8 cellular contexts compared by ENCODE assay signal in genomic region chr16:28924399-28924761, GRCh38. TPM values are rescaled to one million over a fixed set of nuclear protein-coding genes. Genes with fewer than 3 reads are reported as not detected.
DNase-seq lines count a peak whose midpoint lies in the region; ATAC-seq lines count a peak whose summit lies in the region.

No MANE protein-coding gene starts in this region.

- intact Hi-C loops in activated CD4-positive, alpha-beta memory T cell treated with anti-CD3 and anti-CD28 coated beads for 36 hours (cut with micrococcal nuclease): no loop called here

- peak overlapping the region; percentile 98 for H3K4me3 ChIP-seq in iPS-20b (ENCODE audit: low read length)

- peak overlapping the region; percentile 99 for H3K27ac Mint-ChIP-seq in activated CD4-positive, alpha-beta T cell treated with anti-CD3 and anti-CD28 coated beads, Interleukin-2, amount 10 ng/mL, durations not matched to agents 7 days and 5 days
- H3K27ac Mint-ChIP-seq in activated CD4-positive, alpha-beta memory T cell treated with anti-CD3 and anti-CD28 coated beads for 36 hours: no peak overlapping the region

- no peaks in the 10 kb centered on the region for H3K4me1 ChIP-seq in iPS-20b (ENCODE audit: insufficient read depth, low read length)

- H3K9me3 ChIP-seq in iPS-20b (ENCODE audit: insufficient read depth, low read depth, low read length): no peaks in the 10 kb centered on the region

- no peaks in the 10 kb centered on the region for H3K27me3 Mint-ChIP-seq in activated CD4-positive, alpha-beta T cell treated with anti-CD3 and anti-CD28 coated beads, Interleukin-2, amount 10 ng/mL, durations not matched to agents 7 days and 5 days
- H3K27me3 Mint-ChIP-seq in activated CD4-positive, alpha-beta memory T cell treated with anti-CD3 and anti-CD28 coated beads for 36 hours: no peaks in the 10 kb centered on the region

- no peaks in the 10 kb centered on the region for H3K27me3 ChIP-seq in iPS-20b (ENCODE audit: insufficient read depth, low read length)

- no peak overlapping the region for H3K27ac ChIP-seq in iPS-20b (ENCODE audit: low read length)
- H3K27ac ChIP-seq in temporal lobe (ENCODE audit: low read depth, low read length): peak overlapping the region; percentile 90

- no peak for ATAC-seq in HG03025 (IDR thresholded peaks at IDR 0.05; ENCODE audit: low FRiP score, unreplicated experiment)

- CTCF ChIA-PET in activated CD4-positive, alpha-beta T cell treated with anti-CD3 and anti-CD28 coated beads, Interleukin-2, amount 10 ng/mL, durations not matched to agents 7 days and 5 days (lab: Charles Lee): interaction anchor here (0.8 to 2.0 kb wide), 3 partner anchors 9 to 21 kb away, joined by 3 to 7 read pairs (median 4); no protein-coding TSS in a partner anchor
- CTCF ChIA-PET in activated CD4-positive, alpha-beta memory T cell treated with anti-CD3 and anti-CD28 coated beads for 36 hours (lab: Charles Lee): interaction anchor here (4.7 kb wide), 1 partner anchor 20 kb away, joined by 31 read pairs; no protein-coding TSS in a partner anchor

- peaks cover 6% of the 10 kb centered on the region; the same call in 1 of the 2 replicates for H3K36me3 ChIP-seq in iPS-20b (ENCODE audit: insufficient read depth, low read depth, low read length)

- H3K4me1 Mint-ChIP-seq in activated CD4-positive, alpha-beta T cell treated with anti-CD3 and anti-CD28 coated beads, Interleukin-2, amount 10 ng/mL, durations not matched to agents 7 days and 5 days: peaks cover 23% of the 10 kb centered on the region
- H3K4me1 Mint-ChIP-seq in activated CD4-positive, alpha-beta memory T cell treated with anti-CD3 and anti-CD28 coated beads for 36 hours (ENCODE audit: low read depth): peaks cover 9% of the 10 kb centered on the region

- H3K9me3 Mint-ChIP-seq in activated CD4-positive, alpha-beta T cell treated with anti-CD3 and anti-CD28 coated beads, Interleukin-2, amount 10 ng/mL, durations not matched to agents 7 days and 5 days: no peaks in the 10 kb centered on the region
- no peaks in the 10 kb centered on the region for H3K9me3 Mint-ChIP-seq in activated CD4-positive, alpha-beta memory T cell treated with anti-CD3 and anti-CD28 coated beads for 36 hours

- H3K36me3 Mint-ChIP-seq in activated CD4-positive, alpha-beta T cell treated with anti-CD3 and anti-CD28 coated beads, Interleukin-2, amount 10 ng/mL, durations not matched to agents 7 days and 5 days (ENCODE audit: low read depth): peaks cover 15% of the 10 kb centered on the region
- peaks cover 9% of the 10 kb centered on the region for H3K36me3 Mint-ChIP-seq in activated CD4-positive, alpha-beta memory T cell treated with anti-CD3 and anti-CD28 coated beads for 36 hours

- POLR2A ChIA-PET in activated CD4-positive, alpha-beta T cell treated with anti-CD3 and anti-CD28 coated beads, Interleukin-2, amount 10 ng/mL, durations not matched to agents 7 days and 5 days (lab: Charles Lee): no interaction called here
- POLR2A ChIA-PET in activated CD4-positive, alpha-beta memory T cell treated with anti-CD3 and anti-CD28 coated beads for 36 hours (lab: Charles Lee): interaction anchor here (1.0 to 1.5 kb wide), 2 partner anchors 78 to 102 kb away, joined by 3 to 5 read pairs; partner anchors contain the start of genes ATXN2L and TUFM

- DNase-seq in activated CD4-positive, alpha-beta T cell treated with anti-CD3 and anti-CD28 coated beads, Interleukin-2, amount 10 ng/mL, durations not matched to agents 7 days and 5 days: no peak
- no peak for DNase-seq in activated CD4-positive, alpha-beta T cell treated with anti-CD3 and anti-CD28 coated beads, Interleukin-2, amount 50 U/mL, for 4 hours
- no peak for DNase-seq in activated CD4-positive, alpha-beta memory T cell treated with anti-CD3 and anti-CD28 coated beads for 36 hours
- DNase-seq in amniotic stem cell (lab: John Stamatoyannopoulos, UW): no peak
- no peak for DNase-seq in stimulated activated naive CD4-positive, alpha-beta T cell treated with Interleukin-2 at 50 U/mL for 16 hours (lab: John Stamatoyannopoulos, UW)

- peak overlapping the region; percentile 94 for H3K4me3 Mint-ChIP-seq in activated CD4-positive, alpha-beta T cell treated with anti-CD3 and anti-CD28 coated beads, Interleukin-2, amount 10 ng/mL, durations not matched to agents 7 days and 5 days
- H3K4me3 Mint-ChIP-seq in activated CD4-positive, alpha-beta memory T cell treated with anti-CD3 and anti-CD28 coated beads for 36 hours: peak overlapping the region; percentile 94

- H3K9ac ChIP-seq in iPS-20b (ENCODE audit: low read depth, low read length): peak overlapping the region; percentile 82; the same call in 1 of the 2 replicates

RNA-seq across cellular contexts. Expression of gene RABEP2, which starts 0.7 kb away (rescaled TPM):
- 10 to 100 TPM; 16.8 to 21.1 TPM for total RNA-seq in activated CD4-positive, alpha-beta T cell treated with anti-CD3 and anti-CD28 coated beads, Interleukin-2, amount 10 ng/mL, durations not matched to agents 7 days and 5 days
- 10 to 100 TPM; 11.3 to 12.0 TPM for total RNA-seq in activated CD4-positive, alpha-beta memory T cell treated with anti-CD3 and anti-CD28 coated beads for 36 hours
- total RNA-seq in temporal lobe: 12.0 TPM

RNA-seq across cellular contexts. Expression of gene CD19, which starts 7.4 kb away (rescaled TPM):
- under 1 TPM in 1 of 2 experiments, not detected in 1; 0.12 TPM for total RNA-seq in activated CD4-positive, alpha-beta T cell treated with anti-CD3 and anti-CD28 coated beads, Interleukin-2, amount 10 ng/mL, durations not matched to agents 7 days and 5 days
- total RNA-seq in activated CD4-positive, alpha-beta memory T cell treated with anti-CD3 and anti-CD28 coated beads for 36 hours: under 1 TPM in 1 of 2 experiments, not detected in 1; 0.29 TPM
- 0.74 TPM for total RNA-seq in temporal lobe

RNA-seq across cellular contexts. Expression of gene NFATC2IP, which starts 26.4 kb away (rescaled TPM):
- total RNA-seq in activated CD4-positive, alpha-beta T cell treated with anti-CD3 and anti-CD28 coated beads, Interleukin-2, amount 10 ng/mL, durations not matched to agents 7 days and 5 days: 100 to 1,000 TPM; 114 to 130 TPM
- 10 to 100 TPM; 57.7 to 64.6 TPM for total RNA-seq in activated CD4-positive, alpha-beta memory T cell treated with anti-CD3 and anti-CD28 coated beads for 36 hours
- 23.4 TPM for total RNA-seq in temporal lobe

RNA-seq across cellular contexts. Expression of gene ATP2A1, which starts 46.1 kb away (rescaled TPM):
- 1 to 10 TPM; 1.3 to 2.7 TPM for total RNA-seq in activated CD4-positive, alpha-beta T cell treated with anti-CD3 and anti-CD28 coated beads, Interleukin-2, amount 10 ng/mL, durations not matched to agents 7 days and 5 days
- 1 to 10 TPM; 3.3 to 3.8 TPM for total RNA-seq in activated CD4-positive, alpha-beta memory T cell treated with anti-CD3 and anti-CD28 coated beads for 36 hours
- under 0.01 TPM for total RNA-seq in temporal lobe

RNA-seq across cellular contexts. Expression of gene SPNS1, which starts 50.2 kb away (rescaled TPM):
- 10 to 100 TPM; 24.8 to 26.1 TPM for total RNA-seq in activated CD4-positive, alpha-beta T cell treated with anti-CD3 and anti-CD28 coated beads, Interleukin-2, amount 10 ng/mL, durations not matched to agents 7 days and 5 days
- 10 to 100 TPM; 11.3 to 12.0 TPM for total RNA-seq in activated CD4-positive, alpha-beta memory T cell treated with anti-CD3 and anti-CD28 coated beads for 36 hours
- total RNA-seq in temporal lobe: 16.5 TPM
